1 cellular context compared by ENCODE assay signal in genomic region chr5:125410501-125411162, GRCh38.
TF ChIP-seq lines count a peak whose summit lies in the region.

No MANE protein-coding gene starts in this region.

TF ChIP-seq in WTC11, 78 proteins besides CTCF, POLR2A, EP300 and RAD21 (continued from another document):
- TF ChIP-seq, protein P1, sequence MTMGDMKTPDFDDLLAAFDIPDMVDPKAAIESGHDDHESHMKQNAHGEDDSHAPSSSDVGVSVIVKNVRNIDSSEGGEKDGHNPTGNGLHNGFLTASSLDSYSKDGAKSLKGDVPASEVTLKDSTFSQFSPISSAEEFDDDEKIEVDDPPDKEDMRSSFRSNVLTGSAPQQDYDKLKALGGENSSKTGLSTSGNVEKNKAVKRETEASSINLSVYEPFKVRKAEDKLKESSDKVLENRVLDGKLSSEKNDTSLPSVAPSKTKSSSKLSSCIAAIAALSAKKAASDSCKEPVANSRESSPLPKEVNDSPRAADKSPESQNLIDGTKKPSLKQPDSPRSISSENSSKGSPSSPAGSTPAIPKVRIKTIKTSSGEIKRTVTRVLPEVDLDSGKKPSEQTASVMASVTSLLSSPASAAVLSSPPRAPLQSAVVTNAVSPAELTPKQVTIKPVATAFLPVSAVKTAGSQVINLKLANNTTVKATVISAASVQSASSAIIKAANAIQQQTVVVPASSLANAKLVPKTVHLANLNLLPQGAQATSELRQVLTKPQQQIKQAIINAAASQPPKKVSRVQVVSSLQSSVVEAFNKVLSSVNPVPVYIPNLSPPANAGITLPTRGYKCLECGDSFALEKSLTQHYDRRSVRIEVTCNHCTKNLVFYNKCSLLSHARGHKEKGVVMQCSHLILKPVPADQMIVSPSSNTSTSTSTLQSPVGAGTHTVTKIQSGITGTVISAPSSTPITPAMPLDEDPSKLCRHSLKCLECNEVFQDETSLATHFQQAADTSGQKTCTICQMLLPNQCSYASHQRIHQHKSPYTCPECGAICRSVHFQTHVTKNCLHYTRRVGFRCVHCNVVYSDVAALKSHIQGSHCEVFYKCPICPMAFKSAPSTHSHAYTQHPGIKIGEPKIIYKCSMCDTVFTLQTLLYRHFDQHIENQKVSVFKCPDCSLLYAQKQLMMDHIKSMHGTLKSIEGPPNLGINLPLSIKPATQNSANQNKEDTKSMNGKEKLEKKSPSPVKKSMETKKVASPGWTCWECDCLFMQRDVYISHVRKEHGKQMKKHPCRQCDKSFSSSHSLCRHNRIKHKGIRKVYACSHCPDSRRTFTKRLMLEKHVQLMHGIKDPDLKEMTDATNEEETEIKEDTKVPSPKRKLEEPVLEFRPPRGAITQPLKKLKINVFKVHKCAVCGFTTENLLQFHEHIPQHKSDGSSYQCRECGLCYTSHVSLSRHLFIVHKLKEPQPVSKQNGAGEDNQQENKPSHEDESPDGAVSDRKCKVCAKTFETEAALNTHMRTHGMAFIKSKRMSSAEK (CRISPR knock-in tag; IDR thresholded peaks at IDR 0.05; ENCODE audit: borderline replicate concordance), result no peak
- no peak for TF ChIP-seq AR (CRISPR knock-in tag; IDR thresholded peaks at IDR 0.05)
- TF ChIP-seq, protein P2, sequence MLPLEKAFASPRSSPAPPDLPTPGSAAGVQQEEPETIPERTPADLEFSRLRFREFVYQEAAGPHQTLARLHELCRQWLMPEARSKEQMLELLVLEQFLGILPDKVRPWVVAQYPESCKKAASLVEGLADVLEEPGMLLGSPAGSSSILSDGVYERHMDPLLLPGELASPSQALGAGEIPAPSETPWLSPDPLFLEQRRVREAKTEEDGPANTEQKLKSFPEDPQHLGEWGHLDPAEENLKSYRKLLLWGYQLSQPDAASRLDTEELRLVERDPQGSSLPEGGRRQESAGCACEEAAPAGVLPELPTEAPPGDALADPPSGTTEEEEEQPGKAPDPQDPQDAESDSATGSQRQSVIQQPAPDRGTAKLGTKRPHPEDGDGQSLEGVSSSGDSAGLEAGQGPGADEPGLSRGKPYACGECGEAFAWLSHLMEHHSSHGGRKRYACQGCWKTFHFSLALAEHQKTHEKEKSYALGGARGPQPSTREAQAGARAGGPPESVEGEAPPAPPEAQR (CRISPR knock-in tag; IDR thresholded peaks at IDR 0.05), result no peak
